11 cellular contexts compared by ENCODE assay signal in the genomic region with DNA sequence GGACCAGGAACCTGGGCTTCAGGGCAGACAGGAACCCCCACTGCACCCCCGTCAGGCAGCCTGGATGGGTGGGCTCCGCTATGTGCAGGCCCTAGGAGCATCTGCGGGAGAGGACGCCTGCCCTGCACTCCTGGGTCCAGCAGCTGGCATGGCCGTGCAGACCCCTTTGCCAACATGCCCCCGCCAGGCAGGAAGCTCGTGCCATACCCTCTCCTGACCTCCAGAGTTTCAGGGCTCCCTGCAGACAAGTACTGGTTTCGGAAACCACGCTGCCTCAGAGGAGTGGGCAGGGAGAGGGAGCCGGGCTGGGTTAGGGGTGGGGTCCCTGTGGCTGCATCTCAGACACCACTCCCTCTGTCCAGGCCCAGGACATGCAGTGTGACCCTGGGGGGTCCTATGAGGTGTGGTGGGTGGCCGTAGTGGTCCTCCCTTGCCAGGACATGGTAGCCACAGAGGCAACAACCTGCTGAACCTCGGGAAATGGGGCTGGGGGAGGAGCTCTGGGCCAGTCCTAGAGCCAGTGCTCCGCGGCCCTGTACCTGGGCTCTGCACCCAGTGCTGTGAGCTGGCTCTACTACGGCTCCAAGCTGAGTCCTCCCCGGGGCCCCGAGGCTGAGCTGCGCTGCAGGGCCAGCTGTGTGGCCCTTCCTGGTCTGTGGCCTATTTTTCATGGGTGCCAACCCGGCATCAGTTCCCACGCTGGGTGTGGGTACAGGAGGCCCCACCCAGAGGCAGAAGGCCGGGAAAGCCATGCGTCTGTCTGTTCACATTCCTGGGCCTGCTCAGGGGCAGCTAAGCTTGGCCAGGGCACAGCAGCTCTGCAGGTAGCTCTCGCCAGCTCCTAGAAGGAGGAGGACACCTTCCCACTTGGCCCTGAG. TPM values are rescaled to one million over a fixed set of nuclear protein-coding genes. Genes with fewer than 3 reads are reported as not detected.
DNase-seq lines count a peak whose midpoint lies in the region; ATAC-seq and TF ChIP-seq lines count a peak whose summit lies in the region.
"Had no signal": no experiment of that assay in that cellular context is flagged by ENCODE, and none has a peak within 500 bp of the region (broad histone marks: within the 10 kb centered on the region; RNA-seq: fewer than 3 reads in every experiment).

No MANE protein-coding gene starts in this region.

- H3K4me1 Mint-ChIP-seq in CD4-positive, CD25-positive, alpha-beta regulatory T cell = peaks cover 0 to 10% (median 0%) of the 10 kb centered on the region in 4 donors

- H3K79me2 ChIP-seq in osteoblast (ENCODE audit: insufficient read depth, low read length) = no peaks in the 10 kb centered on the region

- no peak overlapping the region for H3K4me3 ChIP-seq in CD4-positive, CD25-positive, alpha-beta regulatory T cell (ENCODE audit: low read depth, low read length)
- no peak overlapping the region for H3K4me3 ChIP-seq in HEK293 (ENCODE audit: low read depth, low read length)
- H3K4me3 ChIP-seq in colonic mucosa = peak overlapping the region; percentile 47
- H3K4me3 ChIP-seq in osteoblast (ENCODE audit: insufficient read depth, low read length) = peak overlapping the region; percentile 90

- H3K27me3 ChIP-seq in CD4-positive, CD25-positive, alpha-beta regulatory T cell (ENCODE audit: control insufficient read depth, insufficient read depth, low read length) = no peaks in the 10 kb centered on the region
- peaks cover 31% of the 10 kb centered on the region for H3K27me3 ChIP-seq in colonic mucosa
- H3K27me3 ChIP-seq in osteoblast (ENCODE audit: insufficient read depth, low read length) = no peaks in the 10 kb centered on the region

- H3K4me3 Mint-ChIP-seq in CD4-positive, CD25-positive, alpha-beta regulatory T cell = peak overlapping the region in 3 of 4 donors; percentile 31 to 89 (median 54)

- H2AFZ ChIP-seq in osteoblast (ENCODE audit: low read length) = no peak overlapping the region

- H3K27me3 Mint-ChIP-seq in CD4-positive, CD25-positive, alpha-beta regulatory T cell = no peaks in the 10 kb centered on the region

- peak overlapping the region; percentile 88 for H3K4me2 ChIP-seq in osteoblast (ENCODE audit: insufficient read depth, low read length)

- H3K9me3 Mint-ChIP-seq in CD4-positive, CD25-positive, alpha-beta regulatory T cell = no peaks in the 10 kb centered on the region
- H3K9me3 Mint-ChIP-seq: activated T-helper 2 cell treated with anti-CD3 and anti-CD28 coated beads, Interferon-gamma antibody, Interleukin-2, Interleukin-4, amounts not matched to agents 10 μg/mL and 5 μg/mL and 100 μg/mL, durations not matched to agents 14 hours and 24 hours and 36 hours had no signal

- H3K36me3 ChIP-seq in CD4-positive, CD25-positive, alpha-beta regulatory T cell (ENCODE audit: control insufficient read depth, insufficient read depth, low read length) = no peaks in the 10 kb centered on the region
- peaks cover 0 to 24% of the 10 kb centered on the region in 2 experiments; a peak in 1 of 3 replicates for H3K36me3 ChIP-seq in HEK293 (ENCODE audit: control insufficient read depth in 2 of 2, insufficient read depth in 1 of 2, low read length in 2 of 2)
- no peaks in the 10 kb centered on the region for H3K36me3 ChIP-seq in colonic mucosa
- peaks cover 10% of the 10 kb centered on the region for H3K36me3 ChIP-seq in osteoblast (ENCODE audit: insufficient read depth, low read length)

- ATAC-seq in CD4-positive, CD25-positive, alpha-beta regulatory T cell (ENCODE audit: low read depth in 2 of 2) = no peak
- no peak for ATAC-seq in HG02981 (IDR thresholded peaks at IDR 0.05; ENCODE audit: unreplicated experiment)

- no peak overlapping the region for H3K9ac ChIP-seq in colonic mucosa (ENCODE audit: low read depth in 2 of 2, low read length in 2 of 2)

- H3K9me3 ChIP-seq in CD4-positive, CD25-positive, alpha-beta regulatory T cell (ENCODE audit: control insufficient read depth in 2 of 2, low read length in 2 of 2) = no peaks in the 10 kb centered on the region
- H3K9me3 ChIP-seq in HEK293 (ENCODE audit: control insufficient read depth, insufficient read depth, low read depth, low read length) (no peaks in the 10 kb centered on the region), colonic mucosa (no peaks in the 10 kb centered on the region), osteoblast (ENCODE audit: low read depth, low read length) (no peaks in the 10 kb centered on the region)
- H3K9me3 ChIP-seq: tibial nerve had no signal

- CTCF ChIA-PET in HEK293 (lab: Yijun Ruan, JAX) = interaction anchor here (1.0 to 1.5 kb wide), 3 partner anchors 17 to 96 kb away, joined by 3 to 4 read pairs (median 4); no protein-coding TSS in a partner anchor

- H3K4me1 ChIP-seq in CD4-positive, CD25-positive, alpha-beta regulatory T cell (ENCODE audit: control insufficient read depth, insufficient read depth, low read length, poor library complexity, severe bottlenecking) = peaks cover 21% of the 10 kb centered on the region
- H3K4me1 ChIP-seq in HEK293 (ENCODE audit: control insufficient read depth, insufficient read depth, low read length) = peaks cover 5% of the 10 kb centered on the region
- peaks cover 12% of the 10 kb centered on the region for H3K4me1 ChIP-seq in colonic mucosa
- H3K4me1 ChIP-seq in osteoblast (ENCODE audit: insufficient read depth, low read length) = peaks cover 10% of the 10 kb centered on the region

- no peak for TF ChIP-seq CTCF in HEK293 (tag by site-specific recombination; IDR thresholded peaks at IDR 0.05)
- no peak for TF ChIP-seq CTCF in colonic mucosa (IDR thresholded peaks at IDR 0.05)
- TF ChIP-seq CTCF in osteoblast (IDR thresholded peaks at IDR 0.05; ENCODE audit: extremely low read depth, low read depth, low read length) = no peak

- intact Hi-C loops in colonic mucosa (cut with DNase I) = no loop called here

- no peak overlapping the region for H3K27ac Mint-ChIP-seq in CD4-positive, CD25-positive, alpha-beta regulatory T cell

- no peaks in the 10 kb centered on the region for H3K36me3 Mint-ChIP-seq in CD4-positive, CD25-positive, alpha-beta regulatory T cell

- no peaks in the 10 kb centered on the region for H4K20me1 ChIP-seq in osteoblast (ENCODE audit: insufficient read depth, low read length)

- DNase-seq in CD4-positive, CD25-positive, alpha-beta regulatory T cell = no peak
- no peak for DNase-seq in colonic mucosa
- no peak for DNase-seq in osteoblast (ENCODE audit: insufficient read length, low spot score, missing footprints)
- no peak for DNase-seq in stimulated activated CD8-positive, alpha-beta memory T cell treated with anti-CD3 and anti-CD28 coated beads, Interleukin-4, amount 100 ng/mL, for 48 hours
- DNase-seq in DMS 273 treated with DMSO at 0.1 percent for 48 hours (lab: John Stamatoyannopoulos, UW) = no peak
- DNase-seq: NCI-H1694 treated with DMSO at 0.1 percent for 48 hours had no signal

- POLR2A ChIA-PET in HEK293 (lab: Yijun Ruan, JAX) = interaction anchor here (1.0 to 1.5 kb wide), 5 partner anchors 8 to 52 kb away, joined by 3 to 28 read pairs (median 6); a partner anchor contains a TSS

- no peak overlapping the region for H3K27ac ChIP-seq in CD4-positive, CD25-positive, alpha-beta regulatory T cell (ENCODE audit: insufficient read depth, low read length, poor library complexity, severe bottlenecking)
- H3K27ac ChIP-seq in HEK293 (ENCODE audit: extremely low read depth, low read depth, low read length) = no peak overlapping the region
- no peak overlapping the region for H3K27ac ChIP-seq in colonic mucosa
- H3K27ac ChIP-seq in osteoblast (ENCODE audit: low read depth, low read length) = no peak overlapping the region

TF ChIP-seq in HEK293, 187 proteins besides CTCF, POLR2A, EP300 and RAD21 (continues in another document):
- TF ChIP-seq, protein P1, sequence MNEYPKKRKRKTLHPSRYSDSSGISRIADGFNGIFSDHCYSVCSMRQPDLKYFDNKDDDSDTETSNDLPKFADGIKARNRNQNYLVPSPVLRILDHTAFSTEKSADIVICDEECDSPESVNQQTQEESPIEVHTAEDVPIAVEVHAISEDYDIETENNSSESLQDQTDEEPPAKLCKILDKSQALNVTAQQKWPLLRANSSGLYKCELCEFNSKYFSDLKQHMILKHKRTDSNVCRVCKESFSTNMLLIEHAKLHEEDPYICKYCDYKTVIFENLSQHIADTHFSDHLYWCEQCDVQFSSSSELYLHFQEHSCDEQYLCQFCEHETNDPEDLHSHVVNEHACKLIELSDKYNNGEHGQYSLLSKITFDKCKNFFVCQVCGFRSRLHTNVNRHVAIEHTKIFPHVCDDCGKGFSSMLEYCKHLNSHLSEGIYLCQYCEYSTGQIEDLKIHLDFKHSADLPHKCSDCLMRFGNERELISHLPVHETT (tag by site-specific recombination; IDR thresholded peaks at IDR 0.05) = no peak
- TF ChIP-seq ZNF302 (tag by site-specific recombination; IDR thresholded peaks at IDR 0.05; ENCODE audit: low read depth) (no peak), ZNF768 (tag by site-specific recombination; IDR thresholded peaks at IDR 0.05) (no peak), ZNF138 (tag by site-specific recombination; IDR thresholded peaks at IDR 0.05; ENCODE audit: borderline replicate concordance) (no peak)
- TF ChIP-seq, protein P2, sequence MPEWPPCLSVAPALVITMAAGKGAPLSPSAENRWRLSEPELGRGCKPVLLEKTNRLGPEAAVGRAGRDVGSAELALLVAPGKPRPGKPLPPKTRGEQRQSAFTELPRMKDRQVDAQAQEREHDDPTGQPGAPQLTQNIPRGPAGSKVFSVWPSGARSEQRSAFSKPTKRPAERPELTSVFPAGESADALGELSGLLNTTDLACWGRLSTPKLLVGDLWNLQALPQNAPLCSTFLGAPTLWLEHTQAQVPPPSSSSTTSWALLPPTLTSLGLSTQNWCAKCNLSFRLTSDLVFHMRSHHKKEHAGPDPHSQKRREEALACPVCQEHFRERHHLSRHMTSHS (tag by site-specific recombination; IDR thresholded peaks at IDR 0.05) = no peak

RNA-seq across cellular contexts. Expression of a gene that starts 1.4 kb away (rescaled TPM):
- total RNA-seq in CD4-positive, CD25-positive, alpha-beta regulatory T cell = 2.5 TPM
- under 1 TPM in 2 of 4 donors, not detected in 2; 0.39 to 0.61 TPM for polyA plus RNA-seq in CD4-positive, CD25-positive, alpha-beta regulatory T cell
- under 1 TPM; 0.61 to 0.64 TPM for total RNA-seq in colonic mucosa
- total RNA-seq in osteoblast = 0.36 and 0.88 TPM in 2 replicates
- total RNA-seq: frontal cortex had no signal

RNA-seq across cellular contexts. Expression of a gene that starts 7.3 kb away (rescaled TPM):
- 28.4 TPM for total RNA-seq in CD4-positive, CD25-positive, alpha-beta regulatory T cell
- polyA plus RNA-seq in CD4-positive, CD25-positive, alpha-beta regulatory T cell = 1 to 10 TPM; 1.5 to 1.6 (median 1.6) TPM
- total RNA-seq in colonic mucosa = 10 to 100 TPM in 1 of 2 donors, 1 to 10 TPM in 1; 9.9 to 16.7 TPM
- total RNA-seq in osteoblast = 5.4 and 6.2 TPM in 2 replicates

RNA-seq across cellular contexts. Expression of a gene that starts 8.6 kb away (rescaled TPM):
- 54.0 TPM for total RNA-seq in CD4-positive, CD25-positive, alpha-beta regulatory T cell
- polyA plus RNA-seq in CD4-positive, CD25-positive, alpha-beta regulatory T cell = 10 to 100 TPM; 36.8 to 56.6 (median 53.5) TPM
- 100 to 1,000 TPM in 1 of 2 donors, 10 to 100 TPM in 1; 46.9 to 127 TPM for total RNA-seq in colonic mucosa
- 47.7 and 47.8 TPM in 2 replicates for total RNA-seq in osteoblast

RNA-seq across cellular contexts. Expression of a gene that starts 14.2 kb away (rescaled TPM):
- total RNA-seq in CD4-positive, CD25-positive, alpha-beta regulatory T cell = not detected
- not detected for polyA plus RNA-seq in CD4-positive, CD25-positive, alpha-beta regulatory T cell
- total RNA-seq in colonic mucosa (not detected), osteoblast (not detected in 2 replicates)
- total RNA-seq: activated T-helper 2 cell treated with anti-CD3 and anti-CD28 coated beads, Interferon-gamma antibody, Interleukin-2, Interleukin-4, amounts not matched to agents 10 μg/mL and 5 μg/mL and 100 μg/mL, durations not matched to agents 14 hours and 24 hours and 36 hours; frontal cortex had no signal

RNA-seq across cellular contexts. Expression of a gene that starts 32.2 kb away (rescaled TPM):
- 25.9 TPM for total RNA-seq in CD4-positive, CD25-positive, alpha-beta regulatory T cell
- 1 to 10 TPM in 2 of 4 donors, under 1 TPM in 1, not detected in 1; 0.21 to 1.3 (median 1.1) TPM for polyA plus RNA-seq in CD4-positive, CD25-positive, alpha-beta regulatory T cell
- total RNA-seq in colonic mucosa (10 to 100 TPM; 30.5 to 47.3 TPM), osteoblast (0.29 and 0.72 TPM in 2 replicates)

Comparison
In these comparisons a context has a peak if more than half of its experiments do, and no peak if none do; other contexts are left out.
1. H3K4me3 ChIP-seq: peak in colonic mucosa (single experiment) and osteoblast (single experiment); none in CD4-positive, CD25-positive, alpha-beta regulatory T cell (single experiment) and HEK293 (single experiment).